ENCODE assay signal across 27 cellular contexts in genomic region chr20:33645421-33645820, GRCh38. TPM values are rescaled to one million over a fixed set of nuclear protein-coding genes. Genes with fewer than 3 reads are reported as not detected.
"Had no signal": no experiment of that assay in that cellular context is flagged by ENCODE, and none has a peak within 500 bp of the region (broad histone marks: within the 10 kb centered on the region; RNA-seq: fewer than 3 reads in every experiment).

No MANE protein-coding gene starts in this region.

- H3K27ac Mint-ChIP-seq: activated naive CD4-positive, alpha-beta T cell treated with anti-CD3 and anti-CD28 coated beads for 36 hours; activated naive CD8-positive, alpha-beta T cell treated with anti-CD3 and anti-CD28 coated beads, Interleukin-2, amount 10 ng/mL, durations not matched to agents 7 days and 5 days; neural progenitor cell had no signal

- H3K27me3 ChIP-seq: breast epithelium, dorsolateral prefrontal cortex, esophagus squamous epithelium, gastrocnemius medialis, neural progenitor cell, right atrium auricular region, upper lobe of right lung had no signal

- H3K4me1 ChIP-seq: neural progenitor cell had no signal

- H3K9me3 ChIP-seq: breast epithelium, esophagus squamous epithelium, gastrocnemius medialis, left ventricle myocardium inferior, psoas muscle, right atrium auricular region, upper lobe of right lung had no signal

- H3K4me3 Mint-ChIP-seq: activated naive CD4-positive, alpha-beta T cell treated with anti-CD3 and anti-CD28 coated beads for 36 hours; activated naive CD8-positive, alpha-beta T cell treated with anti-CD3 and anti-CD28 coated beads, Interleukin-2, amount 10 ng/mL, durations not matched to agents 7 days and 5 days; activated T-cell treated with anti-CD3 and anti-CD28 coated beads, Interleukin-2, amount 50 U/mL, for 4 hours; central memory CD8-positive, alpha-beta T cell; effector memory CD8-positive, alpha-beta T cell; naive thymus-derived CD4-positive, alpha-beta T cell; neural progenitor cell; T-helper 1 cell treated with Interleukin-12 subunit alpha and Interleukin-12 subunit beta and Interleukin-4 antibody, amounts not matched to agents 30 μg/mL and 1 μg/mL, for 36 hours had no signal

- H3K9ac ChIP-seq: neural progenitor cell had no signal

- H3K36me3 ChIP-seq: breast epithelium, neural progenitor cell had no signal

- ATAC-seq: activated T-cell treated with anti-CD3 and anti-CD28 coated beads, Interleukin-2, amount 50 U/mL, for 4 hours; effector memory CD8-positive, alpha-beta T cell; gastrocnemius medialis; psoas muscle; upper lobe of right lung had no signal

- H2AFZ ChIP-seq: neural progenitor cell had no signal

- H3K4me3 ChIP-seq: breast epithelium, dorsolateral prefrontal cortex, esophagus squamous epithelium, gastrocnemius medialis, left ventricle myocardium inferior, neural progenitor cell, psoas muscle, right atrium auricular region, upper lobe of right lung had no signal

- H3K27me3 Mint-ChIP-seq: activated naive CD8-positive, alpha-beta T cell treated with anti-CD3 and anti-CD28 coated beads, Interleukin-2, amount 10 ng/mL, durations not matched to agents 7 days and 5 days; central memory CD8-positive, alpha-beta T cell; effector memory CD8-positive, alpha-beta T cell; naive thymus-derived CD4-positive, alpha-beta T cell had no signal

- DNase-seq: activated CD4-positive, alpha-beta T cell treated with anti-CD3 and anti-CD28 coated beads for 1 hour; activated CD4-positive, alpha-beta T cell treated with anti-CD3 and anti-CD28 coated beads, Interleukin-2, amount 50 U/mL, for 1 hour; activated naive CD4-positive, alpha-beta T cell treated with anti-CD3 and anti-CD28 coated beads for 36 hours; activated naive CD8-positive, alpha-beta T cell treated with anti-CD3 and anti-CD28 coated beads, Interleukin-2, amount 10 ng/mL, durations not matched to agents 7 days and 5 days; activated T-cell treated with anti-CD3 and anti-CD28 coated beads, Interleukin-2, amount 50 U/mL, for 4 hours; amniotic stem cell; dorsolateral prefrontal cortex; effector memory CD8-positive, alpha-beta T cell; esophagus squamous epithelium; gastrocnemius medialis; hypothalamus; left ventricle myocardium inferior; naive thymus-derived CD4-positive, alpha-beta T cell; psoas muscle; stimulated activated CD4-positive, alpha-beta T cell treated with anti-CD3 and anti-CD28 coated beads, Interleukin-4, amount 100 ng/mL, for 24 hours; stimulated activated naive CD4-positive, alpha-beta T cell treated with Interleukin-2 at 50 U/mL for 16 hours; T1000; WERI-Rb-1 had no signal

- FAIRE-seq: colon had no signal

- H3K4me2 ChIP-seq: neural progenitor cell had no signal

- H3K27ac ChIP-seq: breast epithelium, dorsolateral prefrontal cortex, esophagus squamous epithelium, gastrocnemius medialis, left ventricle myocardium inferior, neural progenitor cell, psoas muscle, right atrium auricular region, upper lobe of right lung, WERI-Rb-1 had no signal

- H3K9me3 Mint-ChIP-seq: activated naive CD4-positive, alpha-beta T cell treated with anti-CD3 and anti-CD28 coated beads for 36 hours; activated naive CD8-positive, alpha-beta T cell treated with anti-CD3 and anti-CD28 coated beads, Interleukin-2, amount 10 ng/mL, durations not matched to agents 7 days and 5 days; activated T-cell treated with anti-CD3 and anti-CD28 coated beads, Interleukin-2, amount 50 U/mL, for 4 hours; central memory CD8-positive, alpha-beta T cell; effector memory CD8-positive, alpha-beta T cell; naive thymus-derived CD4-positive, alpha-beta T cell; neural progenitor cell; T-helper 1 cell treated with Interleukin-12 subunit alpha and Interleukin-12 subunit beta and Interleukin-4 antibody, amounts not matched to agents 30 μg/mL and 1 μg/mL, for 36 hours had no signal

- H3K4me1 Mint-ChIP-seq: neural progenitor cell had no signal

RNA-seq across cellular contexts. Expression of gene C20orf144, which starts 16.7 kb away (rescaled TPM):
- total RNA-seq: esophagus squamous epithelium, gastrocnemius medialis, left ventricle myocardium inferior, omental fat pad, psoas muscle, right atrium auricular region, subcutaneous adipose tissue had no signal
